14 cellular contexts compared by ENCODE assay signal in the genomic region with DNA sequence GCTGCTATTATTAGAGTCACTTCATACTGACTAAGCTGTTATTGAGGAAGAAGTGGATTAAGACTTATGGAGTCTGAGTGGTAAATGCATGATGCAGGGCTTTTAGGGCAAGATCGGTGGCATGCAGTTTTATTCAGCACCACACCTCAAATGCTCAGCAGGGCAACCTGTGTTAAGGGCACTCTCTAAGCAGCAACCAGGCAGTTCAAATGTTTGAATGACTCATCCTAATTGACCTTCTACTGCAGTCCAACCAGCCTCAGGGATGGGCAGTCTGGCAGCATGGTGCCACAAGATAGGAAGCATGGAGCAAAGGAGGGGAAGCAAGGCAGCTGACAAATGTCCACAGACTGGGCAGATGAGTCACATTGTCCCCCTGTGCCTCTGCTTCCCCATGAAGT.
A peak's percentile ranks its signal among the peaks of the same experiment; 100 is the strongest.
DNase-seq lines count a peak whose midpoint lies in the region; ATAC-seq, FAIRE-seq and TF ChIP-seq lines count a peak whose summit lies in the region.
"Had no signal": no experiment of that assay in that cellular context is flagged by ENCODE, and none has a peak within 500 bp of the region (broad histone marks: within the 10 kb centered on the region; RNA-seq: fewer than 3 reads in every experiment).

No MANE protein-coding gene starts in this region.

- no peak overlapping the region for H3K4me3 ChIP-seq in BLaER1 treated with 17β-estradiol and CSF1 and Interleukin-3, amounts not matched to agents 10 nM and 100 nM
- H3K4me3 ChIP-seq in RWPE2 (ENCODE audit: severe bottlenecking), result no peak overlapping the region
- H3K4me3 ChIP-seq: dorsolateral prefrontal cortex, GM23248 had no signal

- no peaks in the 10 kb centered on the region for H3K9me3 ChIP-seq in BLaER1 treated with 17β-estradiol and CSF1 and Interleukin-3, amounts not matched to agents 10 nM and 100 nM (replicated peaks in 1 of 11)
- H3K9me3 ChIP-seq in RWPE2 (ENCODE audit: severe bottlenecking), result no peaks in the 10 kb centered on the region
- H3K9me3 ChIP-seq: SK-N-SH had no signal

- no peaks in the 10 kb centered on the region for H3K27me3 ChIP-seq in BLaER1 treated with 17β-estradiol and CSF1 and Interleukin-3, amounts not matched to agents 10 nM and 100 nM
- H3K27me3 ChIP-seq in RWPE2 (ENCODE audit: insufficient read depth, poor library complexity, severe bottlenecking), result no peaks in the 10 kb centered on the region

- ATAC-seq in RWPE2 (ENCODE audit: low read depth) (peak; percentile 82), left lobe of liver (peak; percentile 18), HG03095 (IDR thresholded peaks at IDR 0.05; ENCODE audit: unreplicated experiment) (no peak), GM18502 (IDR thresholded peaks at IDR 0.05; ENCODE audit: poor library complexity, unreplicated experiment) (no peak)

- no peak for TF ChIP-seq CTCF in RWPE2 (IDR thresholded peaks at IDR 0.05; ENCODE audit: poor library complexity, severe bottlenecking)

- H3K27ac ChIP-seq in BLaER1 treated with 17β-estradiol and CSF1 and Interleukin-3, amounts not matched to agents 10 nM and 100 nM, result no peak overlapping the region
- no peak overlapping the region for H3K27ac ChIP-seq in RWPE2 (ENCODE audit: poor library complexity, severe bottlenecking)
- H3K27ac ChIP-seq: dorsolateral prefrontal cortex, GM23248 had no signal

- no peaks in the 10 kb centered on the region for H4K20me1 ChIP-seq in BLaER1 treated with 17β-estradiol and CSF1 and Interleukin-3, amounts not matched to agents 10 nM and 100 nM

- H3K4me1 ChIP-seq in BLaER1 treated with 17β-estradiol and CSF1 and Interleukin-3, amounts not matched to agents 10 nM and 100 nM, result peaks cover 20 to 39% (median 34%) of the 10 kb centered on the region in 10 experiments
- peaks cover 20% of the 10 kb centered on the region for H3K4me1 ChIP-seq in RWPE2 (ENCODE audit: insufficient read depth, poor library complexity, severe bottlenecking)

- H3K36me3 ChIP-seq in BLaER1 treated with 17β-estradiol and CSF1 and Interleukin-3, amounts not matched to agents 10 nM and 100 nM, result no peaks in the 10 kb centered on the region
- H3K36me3 ChIP-seq in RWPE2 (ENCODE audit: low read depth), result no peaks in the 10 kb centered on the region

- DNase-seq in HTR-8/SVneo (ENCODE audit: insufficient read length, low spot score), result peak; percentile 20
- DNase-seq in RWPE2 (ENCODE audit: low spot score), result no peak
- DNase-seq in left lobe of liver (ENCODE audit: low spot score), result no peak
- no peak for DNase-seq in DMS114 treated with DMSO at 0.1 percent for 48 hours (lab: John Stamatoyannopoulos, UW; ENCODE audit: unreplicated experiment)
- no peak for DNase-seq in HuH-7.5 (ENCODE audit: low spot score)
- DNase-seq: activated B cell treated with CpG ODN at 0.5 μM for 24 hours; CD4-positive, alpha-beta memory T cell; dorsolateral prefrontal cortex; GM23248; NCI-H2029 treated with DMSO at 0.1 percent for 48 hours; SK-N-SH had no signal

- peak overlapping the region in 8 of 11 experiments; percentile 2 to 42 (median 20); a peak in 10 of 22 replicates for H3K4me2 ChIP-seq in BLaER1 treated with 17β-estradiol and CSF1 and Interleukin-3, amounts not matched to agents 10 nM and 100 nM
- H3K4me2 ChIP-seq: SK-N-SH had no signal

- H3K9ac ChIP-seq in BLaER1 treated with 17β-estradiol and CSF1 and Interleukin-3, amounts not matched to agents 10 nM and 100 nM, result no peak overlapping the region
- H3K9ac ChIP-seq: GM23248, SK-N-SH had no signal

- peak; percentile 65 for FAIRE-seq in HTR-8/SVneo (lab: Jason Lieb, UNC)

Comparison
In these comparisons a context has a peak if more than half of its experiments do, and no peak if none do; other contexts are left out.
1. ATAC-seq: peak in RWPE2 (single experiment) and left lobe of liver (single experiment); none in HG03095 (single experiment) and GM18502 (single experiment).